ENCODE assay signal across 15 cellular contexts in the genomic region with DNA sequence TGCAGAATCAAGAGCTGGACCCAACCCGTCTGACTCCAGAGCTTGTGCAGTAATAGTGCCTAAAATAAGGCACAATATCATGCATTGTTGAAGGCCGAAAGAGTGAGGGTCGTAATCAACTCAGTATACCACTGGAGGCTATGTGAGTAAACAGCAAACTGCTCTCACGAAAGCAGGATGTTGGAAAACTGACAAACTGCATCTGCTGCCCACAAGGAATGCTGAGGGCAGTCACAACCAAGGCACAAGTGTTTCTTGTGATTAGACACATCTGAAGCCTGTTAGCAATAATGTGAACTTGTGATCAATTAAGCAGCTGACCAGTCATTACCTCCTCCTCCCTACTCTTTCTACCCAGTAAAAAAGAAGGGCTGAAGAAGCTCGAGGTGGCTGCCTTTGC. TPM values are rescaled to one million over a fixed set of nuclear protein-coding genes. Genes with fewer than 3 reads are reported as not detected.
DNase-seq lines count a peak whose midpoint lies in the region; ATAC-seq and TF ChIP-seq lines count a peak whose summit lies in the region.
"Had no signal": no experiment of that assay in that cellular context is flagged by ENCODE, and none has a peak within 500 bp of the region (broad histone marks: within the 10 kb centered on the region; RNA-seq: fewer than 3 reads in every experiment).

No MANE protein-coding gene starts in this region.

- DNase-seq in EH (ENCODE audit: low read depth) (peak; percentile 13), SK-MEL-5 (ENCODE audit: low read depth, low spot score) (peak; percentile 97), islet precursor cell (peak; percentile 53), omental fat pad (ENCODE audit: low spot score) (no peak)
- DNase-seq: BE2C; Caco-2; CD4-positive, alpha-beta T cell; DMS79; GM23248; IMR-90 had no signal

- ATAC-seq in GM19463 (IDR thresholded peaks at IDR 0.05; ENCODE audit: unreplicated experiment) (no peak), HG03460 (IDR thresholded peaks at IDR 0.05; ENCODE audit: unreplicated experiment) (no peak), omental fat pad (ENCODE audit: low FRiP score) (no peak)
- ATAC-seq: GM12878, K562 had no signal

- in situ Hi-C loops in SK-MEL-5 (cut with HindIII; ENCODE audit: low pct_unique_long_range_greater_than_20kb, low sequenced_read_pairs): no loop called here

- TF ChIP-seq CTCF in omental fat pad (IDR thresholded peaks at IDR 0.05): no peak

RNA-seq across cellular contexts. Expression of a gene that starts 48.8 kb away (rescaled TPM):
- 3.9 and 4.1 TPM in 2 replicates for total RNA-seq in SK-MEL-5 (2014; rRNA removed; shearing (Covaris generic))
- 1.4 and 2.0 TPM in 2 replicates for polyA plus RNA-seq in SK-MEL-5 (2015; cell fraction: cytosol; rRNA removed)
- polyA plus RNA-seq in SK-MEL-5 (2015; cell fraction: nucleus; rRNA removed): 14.9 and 16.5 TPM in 2 replicates
- 1 to 10 TPM in 3 of 4 donors, under 1 TPM in 1; 0.60 to 9.3 (median 1.5) TPM for total RNA-seq in omental fat pad
- total RNA-seq: Caco-2; CD4-positive, alpha-beta T cell; G401; GM12878; GM23248; IMR-90 had no signal
- polyA plus RNA-seq: GM12878, GM23248, IMR-90, K562 had no signal
